In genomic region chr17:49861150-49861884, GRCh38 we compare ENCODE assay signal across 8 cellular contexts. TPM values are rescaled to one million over a fixed set of nuclear protein-coding genes. Genes with fewer than 3 reads are reported as not detected.
DNase-seq lines count a peak whose midpoint lies in the region; ATAC-seq and TF ChIP-seq lines count a peak whose summit lies in the region.

No MANE protein-coding gene starts in this region.

- H3K36me3 ChIP-seq in suprapubic skin: no peaks in the 10 kb centered on the region

- no peak overlapping the region for H3K4me3 ChIP-seq in suprapubic skin

- DNase-seq in 8988T (peak; percentile 82), NCI-H226 (peak; percentile 33), endothelial cell (ENCODE audit: low spot score) (peak; percentile 46), nephron progenitor cell (peak; percentile 78), suprapubic skin (ENCODE audit: low spot score in 2 of 2) (no peak)
- DNase-seq in activated CD8-positive, alpha-beta T cell treated with anti-CD3 and anti-CD28 coated beads, Interleukin-2, amount 10 ng/mL, durations not matched to agents 7 days and 5 days: peak; percentile 64

- no peak for TF ChIP-seq EP300 in suprapubic skin (IDR thresholded peaks at IDR 0.05)

- TF ChIP-seq CTCF in GM12872 (IDR thresholded peaks at IDR 0.05; ENCODE audit: insufficient read depth, low read depth, low read length) (peak; percentile 78), endothelial cell (IDR thresholded peaks at IDR 0.05; ENCODE audit: unreplicated experiment) (peak; percentile 86), nephron progenitor cell (IDR thresholded peaks at IDR 0.05) (peak; percentile 91), suprapubic skin (IDR thresholded peaks at IDR 0.05) (peak; percentile 59 to 79)

- CTCF ChIA-PET in activated CD8-positive, alpha-beta T cell treated with anti-CD3 and anti-CD28 coated beads, Interleukin-2, amount 10 ng/mL, durations not matched to agents 7 days and 5 days (lab: Charles Lee): interaction anchor here (0.7 to 14.2 kb wide), 9 partner anchors 11 to 227 kb away, joined by 3 to 194 read pairs (median 4); partner anchors contain the start of gene DLX3

- no peak overlapping the region for H3K27ac Mint-ChIP-seq in activated CD8-positive, alpha-beta T cell treated with anti-CD3 and anti-CD28 coated beads, Interleukin-2, amount 10 ng/mL, durations not matched to agents 7 days and 5 days
- H3K27ac Mint-ChIP-seq in endothelial cell (ENCODE audit: unreplicated experiment) (no peak overlapping the region), nephron progenitor cell (no peak overlapping the region)
- H3K27ac Mint-ChIP-seq in stimulated activated memory B cell treated with anti-CD40 and anti-IgM and Interleukin-4, amounts not matched to agents 10 μg/mL and 1 μg/mL and 100 μg/mL, for 72 hours: no peak overlapping the region

- no peak for TF ChIP-seq POLR2A in suprapubic skin (IDR thresholded peaks at IDR 0.05)

- 40% methylated on average over 16 of the region's 16 CpGs for WGBS in suprapubic skin

- no peaks in the 10 kb centered on the region for H3K36me3 Mint-ChIP-seq in activated CD8-positive, alpha-beta T cell treated with anti-CD3 and anti-CD28 coated beads, Interleukin-2, amount 10 ng/mL, durations not matched to agents 7 days and 5 days (ENCODE audit: low read depth)
- H3K36me3 Mint-ChIP-seq in endothelial cell (ENCODE audit: low read depth, unreplicated experiment) (no peaks in the 10 kb centered on the region), nephron progenitor cell (ENCODE audit: low read depth) (no peaks in the 10 kb centered on the region)
- no peaks in the 10 kb centered on the region for H3K36me3 Mint-ChIP-seq in stimulated activated memory B cell treated with anti-CD40 and anti-IgM and Interleukin-4, amounts not matched to agents 10 μg/mL and 1 μg/mL and 100 μg/mL, for 72 hours

- H3K27me3 Mint-ChIP-seq in activated CD8-positive, alpha-beta T cell treated with anti-CD3 and anti-CD28 coated beads, Interleukin-2, amount 10 ng/mL, durations not matched to agents 7 days and 5 days (ENCODE audit: low read depth): peaks cover 2% of the 10 kb centered on the region
- H3K27me3 Mint-ChIP-seq in endothelial cell (ENCODE audit: unreplicated experiment) (peaks cover 6% of the 10 kb centered on the region), nephron progenitor cell (ENCODE audit: low read depth, poor library complexity) (peaks cover 12% of the 10 kb centered on the region)
- H3K27me3 Mint-ChIP-seq in stimulated activated memory B cell treated with anti-CD40 and anti-IgM and Interleukin-4, amounts not matched to agents 10 μg/mL and 1 μg/mL and 100 μg/mL, for 72 hours: peaks cover 42% of the 10 kb centered on the region

- no peaks in the 10 kb centered on the region for H3K4me1 Mint-ChIP-seq in activated CD8-positive, alpha-beta T cell treated with anti-CD3 and anti-CD28 coated beads, Interleukin-2, amount 10 ng/mL, durations not matched to agents 7 days and 5 days (ENCODE audit: low read depth)
- H3K4me1 Mint-ChIP-seq in endothelial cell (ENCODE audit: unreplicated experiment) (peaks cover 4% of the 10 kb centered on the region), nephron progenitor cell (peaks cover 36% of the 10 kb centered on the region)
- H3K4me1 Mint-ChIP-seq in stimulated activated memory B cell treated with anti-CD40 and anti-IgM and Interleukin-4, amounts not matched to agents 10 μg/mL and 1 μg/mL and 100 μg/mL, for 72 hours: peaks cover 7% of the 10 kb centered on the region

- peaks cover 10% of the 10 kb centered on the region for H3K4me1 ChIP-seq in suprapubic skin

- H3K9me3 ChIP-seq in suprapubic skin: no peaks in the 10 kb centered on the region

- H3K9me3 Mint-ChIP-seq in activated CD8-positive, alpha-beta T cell treated with anti-CD3 and anti-CD28 coated beads, Interleukin-2, amount 10 ng/mL, durations not matched to agents 7 days and 5 days (ENCODE audit: insufficient read depth): no peaks in the 10 kb centered on the region
- H3K9me3 Mint-ChIP-seq in endothelial cell (ENCODE audit: unreplicated experiment) (no peaks in the 10 kb centered on the region), nephron progenitor cell (no peaks in the 10 kb centered on the region)
- no peaks in the 10 kb centered on the region for H3K9me3 Mint-ChIP-seq in stimulated activated memory B cell treated with anti-CD40 and anti-IgM and Interleukin-4, amounts not matched to agents 10 μg/mL and 1 μg/mL and 100 μg/mL, for 72 hours

- no peak overlapping the region for H3K27ac ChIP-seq in suprapubic skin

- POLR2A ChIA-PET in activated CD8-positive, alpha-beta T cell treated with anti-CD3 and anti-CD28 coated beads, Interleukin-2, amount 10 ng/mL, durations not matched to agents 7 days and 5 days (lab: Charles Lee): no interaction called here

- H3K27me3 ChIP-seq in suprapubic skin: peaks cover 3% of the 10 kb centered on the region

- peak; percentile 66 for ATAC-seq in activated CD8-positive, alpha-beta T cell treated with anti-CD3 and anti-CD28 coated beads, Interleukin-2, amount 10 ng/mL, durations not matched to agents 7 days and 5 days
- ATAC-seq in stimulated activated memory B cell treated with anti-CD40 and anti-IgM and Interleukin-4, amounts not matched to agents 10 μg/mL and 1 μg/mL and 100 μg/mL, for 72 hours: no peak

- no peak overlapping the region for H3K4me3 Mint-ChIP-seq in activated CD8-positive, alpha-beta T cell treated with anti-CD3 and anti-CD28 coated beads, Interleukin-2, amount 10 ng/mL, durations not matched to agents 7 days and 5 days
- H3K4me3 Mint-ChIP-seq in endothelial cell (ENCODE audit: unreplicated experiment) (peak overlapping the region; percentile 4), nephron progenitor cell (no peak overlapping the region)
- no peak overlapping the region for H3K4me3 Mint-ChIP-seq in stimulated activated memory B cell treated with anti-CD40 and anti-IgM and Interleukin-4, amounts not matched to agents 10 μg/mL and 1 μg/mL and 100 μg/mL, for 72 hours

RNA-seq across cellular contexts. Expression of gene TAC4, which starts 13.4 kb away (rescaled TPM):
- total RNA-seq in activated CD8-positive, alpha-beta T cell treated with anti-CD3 and anti-CD28 coated beads, Interleukin-2, amount 10 ng/mL, durations not matched to agents 7 days and 5 days: not detected
- total RNA-seq in endothelial cell (ENCODE audit: unreplicated experiment) (not detected), suprapubic skin (not detected)

Comparison
In these comparisons a context has a peak if more than half of its experiments do, and no peak if none do; other contexts are left out.
1. DNase-seq: peak in 8988T (single experiment), NCI-H226 (single experiment), activated CD8-positive, alpha-beta T cell treated with anti-CD3 and anti-CD28 coated beads, Interleukin-2, amount 10 ng/mL, durations not matched to agents 7 days and 5 days (single experiment), endothelial cell (single experiment) and nephron progenitor cell (single experiment); none in suprapubic skin (0 of 2).
2. Peak in every context shown above with its lines, with median percentiles within 50 percentile points of each other: CTCF ChIP-seq.